In genomic region chr9:93574091-93574899, GRCh38 we compare ENCODE assay signal across 10 cellular contexts. TPM values are rescaled to one million over a fixed set of nuclear protein-coding genes. Genes with fewer than 3 reads are reported as not detected.
A peak's percentile ranks its signal among the peaks of the same experiment; 100 is the strongest.
DNase-seq lines count a peak whose midpoint lies in the region; ATAC-seq and TF ChIP-seq lines count a peak whose summit lies in the region.
"Had no signal": no experiment of that assay in that cellular context is flagged by ENCODE, and none has a peak within 500 bp of the region (broad histone marks: within the 10 kb centered on the region; RNA-seq: fewer than 3 reads in every experiment).

No MANE protein-coding gene starts in this region.

- no peak for DNase-seq in activated T-cell treated with anti-CD3 and anti-CD28 coated beads, Interleukin-2, amount 50 U/mL, for 72 hours
- no peak for DNase-seq in activated T-cell treated with anti-CD3 and anti-CD28 coated beads, Interleukin-2, amount 50 U/mL, for 48 hours
- DNase-seq in RWPE1 (ENCODE audit: low spot score) (no peak), hepatocyte (ENCODE audit: low spot score) (no peak), CD1c-positive myeloid dendritic cell (ENCODE audit: extremely low spot score) (no peak), NCI-H2081 treated with DMSO at 0.1 percent for 48 hours (lab: John Stamatoyannopoulos, UW) (no peak), OCI-M1 (lab: John Stamatoyannopoulos, UW) (no peak)
- DNase-seq: erythroblast, mucosa of descending colon had no signal

- H4K20me1 ChIP-seq in hepatocyte (ENCODE audit: insufficient read depth, poor library complexity, severe bottlenecking): peaks cover 16% of the 10 kb centered on the region

- H3K79me2 ChIP-seq in hepatocyte: peaks cover 45% of the 10 kb centered on the region

- 93% methylated on average over 9 of the region's 9 CpGs for WGBS in hepatocyte (ENCODE audit: low lambda C conversion rate, missing lambda C conversion rate)

- peaks cover 26% of the 10 kb centered on the region for H3K4me1 ChIP-seq in hepatocyte (ENCODE audit: insufficient read depth)

- H2AFZ ChIP-seq in hepatocyte: no peak overlapping the region

- H3K4me3 Mint-ChIP-seq in activated T-cell treated with anti-CD3 and anti-CD28 coated beads, Interleukin-2, amount 50 U/mL, for 72 hours: peak overlapping the region; percentile 85 to 87
- H3K4me3 Mint-ChIP-seq in stimulated activated memory B cell treated with anti-CD40 and anti-IgM and Interleukin-4, amounts not matched to agents 10 μg/mL and 1 μg/mL and 100 μg/mL, for 72 hours: no peak overlapping the region

- H3K27ac ChIP-seq in RWPE1 (peak overlapping the region; percentile 80), hepatocyte (no peak overlapping the region)

- H3K27ac Mint-ChIP-seq in activated T-cell treated with anti-CD3 and anti-CD28 coated beads, Interleukin-2, amount 50 U/mL, for 72 hours: peak overlapping the region; percentile 57
- H3K27ac Mint-ChIP-seq in stimulated activated memory B cell treated with anti-CD40 and anti-IgM and Interleukin-4, amounts not matched to agents 10 μg/mL and 1 μg/mL and 100 μg/mL, for 72 hours: peak overlapping the region; percentile 91

- H3K27me3 ChIP-seq in hepatocyte: no peaks in the 10 kb centered on the region

- peaks cover 0 to 6% of the 10 kb centered on the region in 2 donors for H3K9me3 Mint-ChIP-seq in activated T-cell treated with anti-CD3 and anti-CD28 coated beads, Interleukin-2, amount 50 U/mL, for 72 hours
- H3K9me3 Mint-ChIP-seq in stimulated activated memory B cell treated with anti-CD40 and anti-IgM and Interleukin-4, amounts not matched to agents 10 μg/mL and 1 μg/mL and 100 μg/mL, for 72 hours: no peaks in the 10 kb centered on the region

- no peaks in the 10 kb centered on the region for H3K36me3 ChIP-seq in hepatocyte (replicated peaks; ENCODE audit: insufficient read depth, low read depth)

- no peaks in the 10 kb centered on the region for H3K9me2 ChIP-seq in hepatocyte (replicated peaks; ENCODE audit: insufficient read depth)

- ATAC-seq in activated T-cell treated with anti-CD3 and anti-CD28 coated beads, Interleukin-2, amount 50 U/mL, for 72 hours (replicated peaks in 1 of 2): no peak
- no peak for ATAC-seq in stimulated activated memory B cell treated with anti-CD40 and anti-IgM and Interleukin-4, amounts not matched to agents 10 μg/mL and 1 μg/mL and 100 μg/mL, for 72 hours
- ATAC-seq: mucosa of descending colon had no signal

- peaks cover 8% of the 10 kb centered on the region in 2 donors for H3K36me3 Mint-ChIP-seq in activated T-cell treated with anti-CD3 and anti-CD28 coated beads, Interleukin-2, amount 50 U/mL, for 72 hours (ENCODE audit: insufficient read depth in 2 of 2)
- peaks cover 7% of the 10 kb centered on the region for H3K36me3 Mint-ChIP-seq in stimulated activated memory B cell treated with anti-CD40 and anti-IgM and Interleukin-4, amounts not matched to agents 10 μg/mL and 1 μg/mL and 100 μg/mL, for 72 hours

- H3K27me3 Mint-ChIP-seq in activated T-cell treated with anti-CD3 and anti-CD28 coated beads, Interleukin-2, amount 50 U/mL, for 72 hours (ENCODE audit: low read depth): no peaks in the 10 kb centered on the region
- H3K27me3 Mint-ChIP-seq in stimulated activated memory B cell treated with anti-CD40 and anti-IgM and Interleukin-4, amounts not matched to agents 10 μg/mL and 1 μg/mL and 100 μg/mL, for 72 hours: no peaks in the 10 kb centered on the region

- CTCF ChIA-PET in RWPE1 (lab: Yijun Ruan, JAX): interaction anchor here (2.4 kb wide), 1 partner anchor 8 kb away, joined by 13 read pairs; no protein-coding TSS in a partner anchor

- TF ChIP-seq CTCF in RWPE1 (conservative IDR thresholded peaks at IDR 0.05; ENCODE audit: low read depth) (no peak), hepatocyte (IDR thresholded peaks at IDR 0.05; ENCODE audit: poor library complexity) (no peak)

- POLR2A ChIA-PET in RWPE1 (lab: Yijun Ruan, JAX; ENCODE audit: low non-redundant PET): interaction anchor here (0.6 kb wide), 1 partner anchor 125 kb away, joined by 4 read pairs; no protein-coding TSS in a partner anchor

- peaks cover 29% of the 10 kb centered on the region for H3K4me1 Mint-ChIP-seq in activated T-cell treated with anti-CD3 and anti-CD28 coated beads, Interleukin-2, amount 50 U/mL, for 72 hours (ENCODE audit: low read depth)
- H3K4me1 Mint-ChIP-seq in stimulated activated memory B cell treated with anti-CD40 and anti-IgM and Interleukin-4, amounts not matched to agents 10 μg/mL and 1 μg/mL and 100 μg/mL, for 72 hours: peaks cover 46% of the 10 kb centered on the region

- H3K4me3 ChIP-seq in hepatocyte: no peak overlapping the region
- H3K4me3 ChIP-seq: mucosa of descending colon had no signal

- no peaks in the 10 kb centered on the region for H3K9me3 ChIP-seq in hepatocyte (ENCODE audit: low read depth)

- H3K4me2 ChIP-seq in hepatocyte: peak overlapping the region; percentile 99

RNA-seq across cellular contexts. Expression of gene PHF2, which starts 2.1 kb away (rescaled TPM):
- 10 to 100 TPM; 23.3 to 27.6 TPM for total RNA-seq in activated T-cell treated with anti-CD3 and anti-CD28 coated beads, Interleukin-2, amount 50 U/mL, for 72 hours
- total RNA-seq in hepatocyte: 18.9 and 19.8 TPM in 2 replicates
- polyA plus RNA-seq in hepatocyte: 9.5 and 10.5 TPM in 2 replicates
